Comparison of ENCODE assay signal across 12 cellular contexts in the genomic region with DNA sequence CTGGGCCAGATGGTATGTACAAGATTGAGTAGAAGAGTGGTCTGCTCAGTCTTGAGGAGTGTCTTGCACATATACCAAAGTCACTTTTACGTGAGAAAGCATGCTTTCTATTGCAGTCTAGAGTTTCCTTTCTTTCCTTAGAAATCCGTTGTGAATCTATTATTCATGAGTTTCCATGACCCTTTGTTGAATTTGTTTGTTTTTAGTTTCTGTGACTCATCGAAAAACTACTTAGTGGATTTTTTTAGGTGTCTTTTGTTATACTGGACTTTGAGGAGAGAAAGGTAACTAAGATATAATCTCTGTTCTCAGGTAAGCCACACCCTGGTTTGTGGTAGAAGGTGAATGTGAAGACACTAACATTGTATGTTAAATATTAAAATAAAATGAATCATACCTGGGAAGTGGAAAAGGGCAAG. TPM values are rescaled to one million over a fixed set of nuclear protein-coding genes. Genes with fewer than 3 reads are reported as not detected.
DNase-seq lines count a peak whose midpoint lies in the region; ATAC-seq, FAIRE-seq and TF ChIP-seq lines count a peak whose summit lies in the region.
"Had no signal": no experiment of that assay in that cellular context is flagged by ENCODE, and none has a peak within 500 bp of the region (broad histone marks: within the 10 kb centered on the region; RNA-seq: fewer than 3 reads in every experiment).

No MANE protein-coding gene starts in this region.

- POLR2A ChIA-PET in Caco-2 (lab: Charles Lee): no interaction called here

- no peaks in the 10 kb centered on the region for H3K9me3 ChIP-seq in Caco-2
- H3K9me3 ChIP-seq in astrocyte (ENCODE audit: insufficient read depth, low read depth, low read length): no peaks in the 10 kb centered on the region
- H3K9me3 ChIP-seq: HAP-1 had no signal

- no peaks in the 10 kb centered on the region for H3K27me3 Mint-ChIP-seq in Caco-2 (ENCODE audit: insufficient read depth, unreplicated experiment)
- H3K27me3 Mint-ChIP-seq in HFFc6 (ENCODE audit: insufficient read depth): no peaks in the 10 kb centered on the region
- no peaks in the 10 kb centered on the region for H3K27me3 Mint-ChIP-seq in astrocyte (ENCODE audit: low read depth, unreplicated experiment)

- peak overlapping the region; percentile 61 for H3K4me2 ChIP-seq in astrocyte (ENCODE audit: low read length)

- H3K27ac Mint-ChIP-seq in Caco-2 (ENCODE audit: unreplicated experiment): peak overlapping the region; percentile 14
- 0 out of 2 replicates have a peak overlapping the region, but pooled peaks have one; percentile 11 for H3K27ac Mint-ChIP-seq in HFFc6
- no peak overlapping the region for H3K27ac Mint-ChIP-seq in astrocyte (ENCODE audit: unreplicated experiment)

- FAIRE-seq in astrocyte (lab: Jason Lieb, UNC): no peak

- H3K4me1 ChIP-seq in Caco-2 (peaks cover 11% of the 10 kb centered on the region), astrocyte (ENCODE audit: insufficient read depth, low read length) (peaks cover 20% of the 10 kb centered on the region)

- peak overlapping the region; percentile 40 for H3K9ac ChIP-seq in astrocyte (ENCODE audit: low read length)

- H3K4me3 Mint-ChIP-seq in Caco-2 (ENCODE audit: unreplicated experiment) (no peak overlapping the region), HFFc6 (peak overlapping the region; percentile 48; the same call in 1 of the 2 replicates), astrocyte (ENCODE audit: unreplicated experiment) (no peak overlapping the region)

- no peaks in the 10 kb centered on the region for H3K36me3 ChIP-seq in Caco-2 (ENCODE audit: control insufficient read depth, insufficient read depth, low read length)
- no peaks in the 10 kb centered on the region for H3K36me3 ChIP-seq in astrocyte (ENCODE audit: insufficient read depth, low read length)
- H3K36me3 ChIP-seq: HAP-1 had no signal

- no TSS peak for BruUV-seq in Caco-2 (replicated peaks; lab: Mats Ljungman, UMichigan)

- H3K9me3 Mint-ChIP-seq in Caco-2 (ENCODE audit: unreplicated experiment) (no peaks in the 10 kb centered on the region), HFFc6 (no peaks in the 10 kb centered on the region), astrocyte (ENCODE audit: unreplicated experiment) (no peaks in the 10 kb centered on the region)

- ATAC-seq in left colon (peak; percentile 88), GM18520 (IDR thresholded peaks at IDR 0.05; ENCODE audit: unreplicated experiment) (no peak)

- no peak overlapping the region for H3K4me3 ChIP-seq in Caco-2 (ENCODE audit: low read depth, low read length)
- peak overlapping the region; percentile 3 for H3K4me3 ChIP-seq in astrocyte (ENCODE audit: insufficient read depth, low read depth, low read length)
- H3K4me3 ChIP-seq: HAP-1, skin epidermis had no signal

- H3K27ac ChIP-seq in astrocyte (ENCODE audit: low read depth, low read length): peak overlapping the region; percentile 67

- H2AFZ ChIP-seq in astrocyte (ENCODE audit: low read depth, low read length): no peak overlapping the region

- H3K36me3 Mint-ChIP-seq in Caco-2 (ENCODE audit: insufficient read depth, unreplicated experiment) (no peaks in the 10 kb centered on the region), HFFc6 (ENCODE audit: low read depth) (0 out of 2 replicates have a peak, but pooled peaks cover 4% of the 10 kb centered on the region), astrocyte (ENCODE audit: low read depth, unreplicated experiment) (no peaks in the 10 kb centered on the region)

- H3K4me1 Mint-ChIP-seq in Caco-2 (ENCODE audit: low read depth, unreplicated experiment) (peaks cover 13% of the 10 kb centered on the region), HFFc6 (ENCODE audit: low read depth) (peaks cover 51% of the 10 kb centered on the region), astrocyte (ENCODE audit: low read depth, unreplicated experiment) (peaks cover 34% of the 10 kb centered on the region)

- no peak for TF ChIP-seq CTCF in Caco-2 (IDR thresholded peaks at IDR 0.05; ENCODE audit: insufficient read depth in 1 of 2, low read depth in 1 of 2, low read length in 1 of 2, severe bottlenecking in 1 of 2, unreplicated experiment in 1 of 2)
- TF ChIP-seq CTCF in HFFc6 (IDR thresholded peaks at IDR 0.05): no peak
- no peak for TF ChIP-seq CTCF in astrocyte (IDR thresholded peaks at IDR 0.05; ENCODE audit: insufficient read depth, low read depth, low read length)

- intact Hi-C loops in Caco-2 (cut with micrococcal nuclease; ENCODE audit: unreplicated experiment) (no loop called here), left colon (cut with DNase I, micrococcal nuclease) (no loop called here)

- peaks cover 52% of the 10 kb centered on the region for H3K79me2 ChIP-seq in astrocyte (ENCODE audit: insufficient read depth, low read length)

- no peak for DNase-seq in Caco-2
- DNase-seq in HFFc6: peak; percentile 17
- DNase-seq in astrocyte (ENCODE audit: low read depth): peak; percentile 60
- DNase-seq in left colon: no peak
- no peak for DNase-seq in NCI-H187 (lab: John Stamatoyannopoulos, UW)
- DNase-seq in NCI-H2081 treated with DMSO at 0.1 percent for 48 hours (lab: John Stamatoyannopoulos, UW): no peak
- DNase-seq in NCI-H2196 treated with DMSO at 0.1 percent for 48 hours (lab: John Stamatoyannopoulos, UW; ENCODE audit: unreplicated experiment): no peak
- DNase-seq: NCI-H1417, T-helper 1 cell had no signal

- no peaks in the 10 kb centered on the region for H4K20me1 ChIP-seq in astrocyte (ENCODE audit: insufficient read depth, low read length)

- H3K27me3 ChIP-seq in Caco-2 (replicated peaks; ENCODE audit: control insufficient read depth, insufficient read depth, low read length): no peaks in the 10 kb centered on the region
- H3K27me3 ChIP-seq in astrocyte (ENCODE audit: insufficient read depth, low read length): no peaks in the 10 kb centered on the region

- CTCF ChIA-PET in Caco-2 (lab: Charles Lee): no interaction called here

RNA-seq across cellular contexts. Expression of a gene that starts 23.0 kb away (rescaled TPM):
- total RNA-seq in Caco-2 (2022): 16.8 and 17.4 TPM in 2 replicates
- total RNA-seq in HFFc6 (2021; fragmentation: NEBNext Ultra II Directional; extraction: Animal tissue kit (Norgen Biotek cat#: 25700)): 10 to 100 TPM; 10.9 to 24.3 (median 23.0) TPM
- total RNA-seq in astrocyte: 97.6 and 98.5 TPM in 2 replicates
- total RNA-seq in left colon: 100 to 1,000 TPM; 138 to 143 TPM

Comparison
In these comparisons a context has a peak if more than half of its experiments do, and no peak if none do; other contexts are left out.
1. DNase-seq: peak in HFFc6 (single experiment) and astrocyte (single experiment); none in Caco-2 (0 of 2), left colon (0 of 2), NCI-H187 (0 of 2), NCI-H2081 treated with DMSO at 0.1 percent for 48 hours (single experiment) and NCI-H2196 treated with DMSO at 0.1 percent for 48 hours (single experiment).